ENCODE assay signal across 11 cellular contexts in genomic region chr2:134246154-134246874, GRCh38. TPM values are rescaled to one million over a fixed set of nuclear protein-coding genes. Genes with fewer than 3 reads are reported as not detected.
A peak's percentile ranks its signal among the peaks of the same experiment; 100 is the strongest.
DNase-seq lines count a peak whose midpoint lies in the region; ATAC-seq, FAIRE-seq and TF ChIP-seq lines count a peak whose summit lies in the region.
"Had no signal": no experiment of that assay in that cellular context is flagged by ENCODE, and none has a peak within 500 bp of the region (broad histone marks: within the 10 kb centered on the region; RNA-seq: fewer than 3 reads in every experiment).

No MANE protein-coding gene starts in this region.

- TF ChIP-seq RAD21 in HepG2 (CRISPR knock-in tag; IDR thresholded peaks at IDR 0.05) = no peak

- peaks cover 38% of the 10 kb centered on the region for H3K79me2 ChIP-seq in HepG2 (ENCODE audit: insufficient read depth, low read length)

- peaks cover 83 to 100% (median 99%) of the 10 kb centered on the region in 3 donors for H3K4me1 Mint-ChIP-seq in CD8-positive, alpha-beta memory T cell

- peaks cover 83 to 100% (median 99%) of the 10 kb centered on the region in 10 experiments for H3K4me1 ChIP-seq in BLaER1 treated with 17β-estradiol and CSF1 and Interleukin-3, amounts not matched to agents 10 nM and 100 nM
- peaks cover 83% of the 10 kb centered on the region for H3K4me1 ChIP-seq in CD8-positive, alpha-beta memory T cell (ENCODE audit: insufficient read depth, low read length)
- H3K4me1 ChIP-seq in SJCRH30 (peaks cover 14% of the 10 kb centered on the region; the same call in 1 of the 2 replicates), HepG2 (ENCODE audit: insufficient read depth, low read length) (peaks cover 45% of the 10 kb centered on the region)
- H3K4me1 ChIP-seq: Caco-2 had no signal

- intact Hi-C loops in HepG2 (cut with micrococcal nuclease; ENCODE audit: unreplicated experiment) = no loop called here

- no peaks in the 10 kb centered on the region for H3K27me3 Mint-ChIP-seq in CD8-positive, alpha-beta memory T cell

- peak overlapping the region; percentile 78 to 93 (median 84) for H3K4me2 ChIP-seq in BLaER1 treated with 17β-estradiol and CSF1 and Interleukin-3, amounts not matched to agents 10 nM and 100 nM
- peak overlapping the region; percentile 21 for H3K4me2 ChIP-seq in HepG2 (ENCODE audit: low read depth, low read length)

- peaks cover 0 to 1% (median 1%) of the 10 kb centered on the region in 3 donors for H3K36me3 Mint-ChIP-seq in CD8-positive, alpha-beta memory T cell

- no peaks in the 10 kb centered on the region for H3K9me3 Mint-ChIP-seq in CD8-positive, alpha-beta memory T cell
- H3K9me3 Mint-ChIP-seq: T-helper 1 cell treated with Interleukin-12 subunit alpha and Interleukin-12 subunit beta and Interleukin-4 antibody, amounts not matched to agents 30 μg/mL and 1 μg/mL, for 36 hours had no signal

- 68% methylated on average over 7 of the region's 7 CpGs for WGBS in HepG2 (ENCODE audit: low lambda C conversion rate)

- FAIRE-seq in HepG2 (lab: Jason Lieb, UNC) = peak; percentile 53

- no peak for TF ChIP-seq POLR2A in HepG2 (IDR thresholded peaks at IDR 0.05; ENCODE audit: insufficient read depth in 1 of 2, low read depth in 2 of 2, low read length in 2 of 2)

- no peaks in the 10 kb centered on the region for H3K9me3 ChIP-seq in BLaER1 treated with 17β-estradiol and CSF1 and Interleukin-3, amounts not matched to agents 10 nM and 100 nM (replicated peaks in 1 of 11)
- H3K9me3 ChIP-seq in CD8-positive, alpha-beta memory T cell (ENCODE audit: low read length) = no peaks in the 10 kb centered on the region
- H3K9me3 ChIP-seq in SJCRH30 (replicated peaks) = no peaks in the 10 kb centered on the region
- no peaks in the 10 kb centered on the region for H3K9me3 ChIP-seq in HepG2 (ENCODE audit: low read length)
- H3K9me3 ChIP-seq: body of pancreas, Caco-2 had no signal

- no TSS peak for BruUV-seq in HepG2 (replicated peaks; lab: Mats Ljungman, UMichigan)

- TF ChIP-seq EP300 in HepG2 (IDR thresholded peaks at IDR 0.05; ENCODE audit: low read depth in 2 of 2, low read length in 2 of 2) (no peak), HepG2 (CRISPR knock-in tag; IDR thresholded peaks at IDR 0.05; ENCODE audit: borderline replicate concordance) (no peak)

- H2AFZ ChIP-seq in HepG2 (ENCODE audit: low read length) = no peak overlapping the region
- H2AFZ ChIP-seq: parathyroid adenoma had no signal

- H3K27ac ChIP-seq in BLaER1 treated with 17β-estradiol and CSF1 and Interleukin-3, amounts not matched to agents 10 nM and 100 nM = peak overlapping the region; percentile 11 to 69 (median 58); a peak in 20 of 22 replicates
- no peak overlapping the region for H3K27ac ChIP-seq in CD8-positive, alpha-beta memory T cell (ENCODE audit: low read depth, low read length)
- H3K27ac ChIP-seq in SJCRH30 (no peak overlapping the region), HepG2 (ENCODE audit: extremely low read length, insufficient read depth, low read length) (peak overlapping the region; percentile 0)
- H3K27ac ChIP-seq: body of pancreas, parathyroid adenoma had no signal

- peak overlapping the region; percentile 3 to 77 (median 56) for H3K27ac Mint-ChIP-seq in CD8-positive, alpha-beta memory T cell
- H3K27ac Mint-ChIP-seq: T-helper 1 cell treated with Interleukin-12 subunit alpha and Interleukin-12 subunit beta and Interleukin-4 antibody, amounts not matched to agents 30 μg/mL and 1 μg/mL, for 36 hours had no signal

- peak overlapping the region in 6 of 7 donors; percentile 8 to 69 (median 50) for H3K4me3 Mint-ChIP-seq in CD8-positive, alpha-beta memory T cell

- no peak for ATAC-seq in HepG2
- no peak for ATAC-seq in GM21786 (IDR thresholded peaks at IDR 0.05; ENCODE audit: unreplicated experiment)

- DNase-seq in CD8-positive, alpha-beta memory T cell = no peak
- DNase-seq in SJCRH30 (peak; percentile 49 to 74), HepG2 (ENCODE audit: low spot score) (peak; percentile 26), GM13977 (ENCODE audit: low spot score) (no peak), SHP77 (lab: John Stamatoyannopoulos, UW) (no peak)

- H3K27me3 ChIP-seq in BLaER1 treated with 17β-estradiol and CSF1 and Interleukin-3, amounts not matched to agents 10 nM and 100 nM = no peaks in the 10 kb centered on the region
- H3K27me3 ChIP-seq in CD8-positive, alpha-beta memory T cell (ENCODE audit: insufficient read depth, low read length, poor library complexity, severe bottlenecking) = no peaks in the 10 kb centered on the region
- H3K27me3 ChIP-seq in SJCRH30 (no peaks in the 10 kb centered on the region), HepG2 (ENCODE audit: control insufficient read depth in 1 of 2, insufficient read depth in 2 of 2, low read length in 2 of 2) (no peaks in the 10 kb centered on the region)
- H3K27me3 ChIP-seq: body of pancreas had no signal

- TF ChIP-seq CTCF in HepG2 (CRISPR knock-in tag; IDR thresholded peaks at IDR 0.05) (no peak), GM13977 (IDR thresholded peaks at IDR 0.05; ENCODE audit: extremely low read depth, insufficient read depth, missing control alignments) (no peak)

- peak overlapping the region; percentile 9 to 34 (median 26); a peak in 11 of 20 replicates for H3K4me3 ChIP-seq in BLaER1 treated with 17β-estradiol and CSF1 and Interleukin-3, amounts not matched to agents 10 nM and 100 nM
- H3K4me3 ChIP-seq in CD8-positive, alpha-beta memory T cell (ENCODE audit: low read length) = no peak overlapping the region
- no peak overlapping the region for H3K4me3 ChIP-seq in SJCRH30
- no peak overlapping the region for H3K4me3 ChIP-seq in HepG2 (replicated peaks in 1 of 3; ENCODE audit: insufficient read depth in 1 of 3, low read depth in 2 of 3, low read length in 3 of 3)
- H3K4me3 ChIP-seq: body of pancreas had no signal

- peak overlapping the region; percentile 26 to 68 (median 53) for H3K9ac ChIP-seq in BLaER1 treated with 17β-estradiol and CSF1 and Interleukin-3, amounts not matched to agents 10 nM and 100 nM
- no peak overlapping the region for H3K9ac ChIP-seq in HepG2 (ENCODE audit: insufficient read depth, low read depth, low read length)
- H3K9ac ChIP-seq: parathyroid adenoma had no signal

- POLR2A ChIA-PET in CD8-positive, alpha-beta memory T cell (lab: Charles Lee) = interaction anchor here (0.6 to 1.3 kb wide), 2 partner anchors 65 to 124 kb away, joined by 4 to 9 read pairs; no protein-coding TSS in a partner anchor
- POLR2A ChIA-PET in HepG2 (lab: Yijun Ruan, JAX) = interaction anchor here (2.1 kb wide), 1 partner anchor 128 kb away, joined by 7 read pairs; no protein-coding TSS in a partner anchor

- in situ Hi-C loops in HepG2 (cut with HindIII; ENCODE audit: extremely low pct_ligation_motif_present, low pct_unique_long_range_greater_than_20kb) = loop anchor here (5.0 to 10.0 kb wide), 2 partner anchors 129 to 168 kb away; no protein-coding TSS in a partner anchor
- in situ Hi-C loops in GM13977 (cut with MboI; ENCODE audit: low pct_unique_long_range_greater_than_20kb, low sequenced_read_pairs, unreplicated experiment) = loop anchor here (25.0 kb wide), 2 partner anchors 166 to 384 kb away; no protein-coding TSS in a partner anchor

- peaks cover 0 to 24% (median 0%) of the 10 kb centered on the region in 11 experiments; a peak in 3 of 22 replicates for H3K36me3 ChIP-seq in BLaER1 treated with 17β-estradiol and CSF1 and Interleukin-3, amounts not matched to agents 10 nM and 100 nM
- no peaks in the 10 kb centered on the region for H3K36me3 ChIP-seq in CD8-positive, alpha-beta memory T cell (ENCODE audit: insufficient read depth, low read length)
- H3K36me3 ChIP-seq in SJCRH30 = no peaks in the 10 kb centered on the region; the same call in 1 of the 2 replicates
- peaks cover 2 to 3% of the 10 kb centered on the region in 2 experiments; a peak in 1 of 5 replicates for H3K36me3 ChIP-seq in HepG2 (replicated peaks in 1 of 2; ENCODE audit: control insufficient read depth in 1 of 2, insufficient read depth in 2 of 2, low read length in 2 of 2)

- peaks cover 4 to 87% (median 27%) of the 10 kb centered on the region in 11 experiments; a peak in 16 of 22 replicates for H4K20me1 ChIP-seq in BLaER1 treated with 17β-estradiol and CSF1 and Interleukin-3, amounts not matched to agents 10 nM and 100 nM
- H4K20me1 ChIP-seq in HepG2 (ENCODE audit: insufficient read depth, low read length) = no peaks in the 10 kb centered on the region

- CTCF ChIA-PET in CD8-positive, alpha-beta memory T cell (lab: Charles Lee) = interaction anchor here (0.6 to 5.3 kb wide), 28 partner anchors 8 to 363 kb away, joined by 3 to 85 read pairs (median 6); partner anchors contain the start of gene MGAT5
- CTCF ChIA-PET in HepG2 (lab: Yijun Ruan, JAX; ENCODE audit: low intra/inter-chr PET ratio, low total read pairs) = interaction anchor here (1.6 to 3.9 kb wide), 3 partner anchors 128 to 360 kb away, joined by 4 to 32 read pairs (median 13); no protein-coding TSS in a partner anchor

RNA-seq across cellular contexts. Expression of gene MGAT5, which starts 7.6 kb away (rescaled TPM):
- 10 to 100 TPM; 40.9 to 42.4 TPM for total RNA-seq in CD8-positive, alpha-beta memory T cell
- polyA plus RNA-seq in CD8-positive, alpha-beta memory T cell = 6.4 TPM
- total RNA-seq in SJCRH30 (2014; rRNA removed; shearing (Covaris generic)) = 95.3 and 98.0 TPM in 2 replicates
- total RNA-seq in HepG2 (2016; rRNA removed; fragmentation: Illumina TruSeq; extraction: Trizol) = 41.6 and 60.2 TPM in 2 replicates
- total RNA-seq in HepG2 (2016; cell fraction: cytosol; rRNA removed; fragmentation: Illumina TruSeq; extraction: Trizol; ENCODE audit: low read depth) = 135 and 162 TPM in 2 replicates
- total RNA-seq in HepG2 (2016; cell fraction: insoluble cytoplasmic fraction; rRNA removed; fragmentation: Illumina TruSeq; extraction: Trizol) = 38.9 and 57.0 TPM in 2 replicates
- total RNA-seq in HepG2 (2016; cell fraction: membrane; rRNA removed; fragmentation: Illumina TruSeq; extraction: Trizol) = 47.6 and 51.1 TPM in 2 replicates
- 89.0 and 90.8 TPM in 2 replicates for total RNA-seq in HepG2 (2016; cell fraction: nucleus; rRNA removed; fragmentation: Illumina TruSeq; extraction: Trizol)
- 30.0 and 33.1 TPM in 2 replicates for polyA plus RNA-seq in HepG2 (2011; rRNA removed)
- polyA plus RNA-seq in HepG2 (2011; cell fraction: cytosol; rRNA removed) = 25.6 and 26.2 TPM in 2 replicates
- polyA plus RNA-seq in HepG2 (2011; cell fraction: nucleus; rRNA removed) = 49.6 and 62.0 TPM in 2 replicates
- 27.4 and 34.9 TPM in 2 replicates for polyA plus RNA-seq in HepG2 (2012)
- polyA plus RNA-seq in HepG2 (2016; cell fraction: cytosol; fragmentation: Illumina TruSeq; extraction: Trizol; ENCODE audit: low read depth) = 2.3 and 2.7 TPM in 2 replicates
- polyA plus RNA-seq in HepG2 (2016; cell fraction: insoluble cytoplasmic fraction; fragmentation: Illumina TruSeq; extraction: Trizol; ENCODE audit: low read depth) = 23.2 and 26.4 TPM in 2 replicates
- 6.2 and 7.2 TPM in 2 replicates for polyA plus RNA-seq in HepG2 (2016; cell fraction: membrane; fragmentation: Illumina TruSeq; extraction: Trizol; ENCODE audit: low read depth)
- 54.2 and 59.9 TPM in 2 replicates for polyA plus RNA-seq in HepG2 (2016; cell fraction: nucleus; fragmentation: Illumina TruSeq; extraction: Trizol; ENCODE audit: insufficient read depth, low read depth)
- polyA minus RNA-seq in HepG2 (2011; rRNA and poly(A)+ RNA removed; ENCODE audit: low replicate concordance) = 26.7 and 71.2 TPM in 2 replicates
- 46.1 and 49.4 TPM in 2 replicates for polyA minus RNA-seq in HepG2 (2011; cell fraction: cytosol; rRNA and poly(A)+ RNA removed)
- polyA minus RNA-seq in HepG2 (2011; cell fraction: nucleus; rRNA and poly(A)+ RNA removed) = 105 and 114 TPM in 2 replicates

Comparison
In these comparisons a context has a peak if more than half of its experiments do, and no peak if none do; other contexts are left out.
1. H3K27ac ChIP-seq: peak in BLaER1 treated with 17β-estradiol and CSF1 and Interleukin-3, amounts not matched to agents 10 nM and 100 nM (11 of 11) and HepG2 (single experiment); none in CD8-positive, alpha-beta memory T cell (single experiment) and SJCRH30 (single experiment).
2. H3K4me3 ChIP-seq: peak in BLaER1 treated with 17β-estradiol and CSF1 and Interleukin-3, amounts not matched to agents 10 nM and 100 nM (10 of 10); none in CD8-positive, alpha-beta memory T cell (single experiment), SJCRH30 (single experiment) and HepG2 (0 of 3).
3. DNase-seq: peak in SJCRH30 (2 of 2) and HepG2 (single experiment); none in CD8-positive, alpha-beta memory T cell (0 of 5), GM13977 (single experiment) and SHP77 (0 of 2).